Comparison of ENCODE assay signal across 14 cellular contexts in genomic region chr11:75801362-75802021, GRCh38. TPM values are rescaled to one million over a fixed set of nuclear protein-coding genes. Genes with fewer than 3 reads are reported as not detected.
DNase-seq lines count a peak whose midpoint lies in the region; ATAC-seq and TF ChIP-seq lines count a peak whose summit lies in the region.
"Had no signal": no experiment of that assay in that cellular context is flagged by ENCODE, and none has a peak within 500 bp of the region (broad histone marks: within the 10 kb centered on the region; RNA-seq: fewer than 3 reads in every experiment).

No MANE protein-coding gene starts in this region.

- peaks cover 20% of the 10 kb centered on the region for H3K4me1 Mint-ChIP-seq in activated naive CD4-positive, alpha-beta T cell treated with anti-CD3 and anti-CD28 coated beads, Interleukin-2, amount 10 ng/mL, durations not matched to agents 7 days and 5 days

- no peak for TF ChIP-seq CTCF in suprapubic skin (IDR thresholded peaks at IDR 0.05)

- H3K27me3 ChIP-seq in suprapubic skin, result no peaks in the 10 kb centered on the region
- H3K27me3 ChIP-seq: Peyer's patch had no signal

- H3K27ac ChIP-seq in suprapubic skin, result peak overlapping the region; percentile 45
- H3K27ac ChIP-seq: epithelial cell of prostate, Peyer's patch had no signal

- no peaks in the 10 kb centered on the region for H3K36me3 ChIP-seq in suprapubic skin
- H3K36me3 ChIP-seq: Peyer's patch had no signal

- no peaks in the 10 kb centered on the region for H3K9me3 ChIP-seq in suprapubic skin
- H3K9me3 ChIP-seq: Peyer's patch had no signal

- TF ChIP-seq EP300 in suprapubic skin (IDR thresholded peaks at IDR 0.05), result no peak

- H3K4me3 ChIP-seq in suprapubic skin, result no peak overlapping the region
- H3K4me3 ChIP-seq: lung, Peyer's patch had no signal

- peaks cover 27% of the 10 kb centered on the region for H3K4me1 ChIP-seq in suprapubic skin
- H3K4me1 ChIP-seq: Peyer's patch had no signal

- peak; percentile 39 for DNase-seq in activated naive CD4-positive, alpha-beta T cell treated with anti-CD3 and anti-CD28 coated beads, Interleukin-2, amount 10 ng/mL, durations not matched to agents 7 days and 5 days
- no peak for DNase-seq in activated naive CD4-positive, alpha-beta T cell treated with Interleukin-2 at 50 U/mL for 16 hours
- DNase-seq in NOMO-1 (lab: John Stamatoyannopoulos, UW; ENCODE audit: unreplicated experiment in 2 of 2), result peak; percentile 62 to 66
- no peak for DNase-seq in left ventricle myocardium superior
- DNase-seq in suprapubic skin (ENCODE audit: low spot score in 2 of 2), result peak in 1 of 2 donors; percentile 58
- no peak for DNase-seq in HEK293T (ENCODE audit: extremely low spot score)
- no peak for DNase-seq in activated CD8-positive, alpha-beta memory T cell treated with anti-CD3 and anti-CD28 coated beads for 24 hours
- DNase-seq: activated CD4-positive, alpha-beta T cell treated with anti-CD3 and anti-CD28 coated beads, Interleukin-2, amount 50 U/mL, for 48 hours; NCI-H2227 treated with DMSO at 0.1 percent for 48 hours; Peyer's patch had no signal

- intact Hi-C loops in left ventricle myocardium superior (cut with micrococcal nuclease), result loop anchor here (2.0 kb wide), 1 partner anchor 65 kb away; no protein-coding TSS in a partner anchor

- CTCF ChIA-PET in activated naive CD4-positive, alpha-beta T cell treated with anti-CD3 and anti-CD28 coated beads, Interleukin-2, amount 10 ng/mL, durations not matched to agents 7 days and 5 days (lab: Charles Lee), result interaction anchor here (1.1 to 6.3 kb wide), 9 partner anchors 13 to 351 kb away, joined by 4 to 133 read pairs (median 10); partner anchors contain the start of gene UVRAG
- CTCF ChIA-PET in HEK293T (lab: Yijun Ruan, JAX), result interaction anchor here (0.7 to 1.9 kb wide), 4 partner anchors 66 to 351 kb away, joined by 3 to 5 read pairs (median 4); no protein-coding TSS in a partner anchor

- H3K27ac Mint-ChIP-seq in activated naive CD4-positive, alpha-beta T cell treated with anti-CD3 and anti-CD28 coated beads, Interleukin-2, amount 10 ng/mL, durations not matched to agents 7 days and 5 days, result peak overlapping the region; percentile 79
- H3K27ac Mint-ChIP-seq: activated naive CD4-positive, alpha-beta T cell treated with anti-CD3 and anti-CD28 coated beads, Interleukin-2, amount 50 U/mL, for 24 hours had no signal

- H3K9me3 Mint-ChIP-seq in activated naive CD4-positive, alpha-beta T cell treated with anti-CD3 and anti-CD28 coated beads, Interleukin-2, amount 10 ng/mL, durations not matched to agents 7 days and 5 days, result no peaks in the 10 kb centered on the region
- H3K9me3 Mint-ChIP-seq: activated naive CD4-positive, alpha-beta T cell treated with anti-CD3 and anti-CD28 coated beads, Interleukin-2, amount 50 U/mL, for 24 hours had no signal

- H3K36me3 Mint-ChIP-seq in activated naive CD4-positive, alpha-beta T cell treated with anti-CD3 and anti-CD28 coated beads, Interleukin-2, amount 10 ng/mL, durations not matched to agents 7 days and 5 days, result no peaks in the 10 kb centered on the region
- H3K36me3 Mint-ChIP-seq: activated naive CD4-positive, alpha-beta T cell treated with anti-CD3 and anti-CD28 coated beads, Interleukin-2, amount 50 U/mL, for 24 hours had no signal

- WGBS in suprapubic skin, result 71% methylated on average over 2 of the region's 9 CpGs

- no peak for TF ChIP-seq POLR2A in suprapubic skin (IDR thresholded peaks at IDR 0.05)

- no peak overlapping the region for H3K4me3 Mint-ChIP-seq in activated naive CD4-positive, alpha-beta T cell treated with anti-CD3 and anti-CD28 coated beads, Interleukin-2, amount 10 ng/mL, durations not matched to agents 7 days and 5 days
- H3K4me3 Mint-ChIP-seq: activated naive CD4-positive, alpha-beta T cell treated with anti-CD3 and anti-CD28 coated beads, Interleukin-2, amount 50 U/mL, for 24 hours had no signal

- POLR2A ChIA-PET in HEK293T (lab: Yijun Ruan, JAX), result no interaction called here

- no peaks in the 10 kb centered on the region for H3K27me3 Mint-ChIP-seq in activated naive CD4-positive, alpha-beta T cell treated with anti-CD3 and anti-CD28 coated beads, Interleukin-2, amount 10 ng/mL, durations not matched to agents 7 days and 5 days
- H3K27me3 Mint-ChIP-seq: activated naive CD4-positive, alpha-beta T cell treated with anti-CD3 and anti-CD28 coated beads, Interleukin-2, amount 50 U/mL, for 24 hours had no signal

- ATAC-seq in left ventricle myocardium superior (peak; percentile 55), GM18520 (IDR thresholded peaks at IDR 0.05; ENCODE audit: unreplicated experiment) (no peak)

TF ChIP-seq in HEK293T, 16 proteins besides CTCF, POLR2A, EP300 and RAD21:
- TF ChIP-seq FOXK2 (IDR thresholded peaks at IDR 0.05) (no peak), HDGF (IDR thresholded peaks at IDR 0.05; ENCODE audit: borderline replicate concordance) (no peak), FOXA1 (IDR thresholded peaks at IDR 0.05) (no peak), ELF4 (IDR thresholded peaks at IDR 0.05) (no peak), ZNF384 (IDR thresholded peaks at IDR 0.05) (no peak), PKNOX1 (IDR thresholded peaks at IDR 0.05) (no peak), SP1 (IDR thresholded peaks at IDR 0.05) (no peak)

RNA-seq across cellular contexts. Expression of gene UVRAG, which starts 13.5 kb away (rescaled TPM):
- total RNA-seq in left ventricle myocardium superior, result 14.9 TPM
- 10 to 100 TPM; 17.5 to 30.0 (median 22.1) TPM for total RNA-seq in suprapubic skin

RNA-seq across cellular contexts. Expression of gene DGAT2, which starts 32.9 kb away (rescaled TPM):
- total RNA-seq in left ventricle myocardium superior, result 18.3 TPM
- total RNA-seq in suprapubic skin, result 100 to 1,000 TPM in 3 of 4 donors, 10 to 100 TPM in 1; 69.8 to 338 (median 184) TPM

Comparison
In these comparisons a context has a peak if more than half of its experiments do, and no peak if none do; other contexts are left out.
1. DNase-seq: peak in activated naive CD4-positive, alpha-beta T cell treated with anti-CD3 and anti-CD28 coated beads, Interleukin-2, amount 10 ng/mL, durations not matched to agents 7 days and 5 days (single experiment) and NOMO-1 (2 of 2); none in activated naive CD4-positive, alpha-beta T cell treated with Interleukin-2 at 50 U/mL for 16 hours (single experiment), left ventricle myocardium superior (single experiment), HEK293T (single experiment) and activated CD8-positive, alpha-beta memory T cell treated with anti-CD3 and anti-CD28 coated beads for 24 hours (single experiment).